In the genomic region with DNA sequence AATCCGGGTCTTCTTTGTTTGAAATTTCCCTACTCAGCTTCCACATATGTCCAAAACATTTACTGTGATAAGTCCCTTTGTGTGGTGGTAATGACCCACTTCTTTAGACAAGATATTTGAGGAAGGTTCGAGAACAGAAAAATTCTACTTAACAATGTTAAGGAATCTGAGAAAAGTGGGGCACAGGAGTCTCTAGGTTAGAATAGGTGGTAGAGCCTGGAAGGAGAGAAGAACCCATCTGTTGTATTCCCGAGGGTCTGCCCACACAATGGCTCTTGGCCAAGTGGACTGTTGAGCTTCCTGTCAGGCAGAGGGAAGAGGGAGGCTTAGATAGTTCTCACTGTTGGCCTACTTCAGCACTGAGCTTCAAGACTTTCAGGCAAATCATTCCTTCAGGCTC, we compare ENCODE assay signal across 19 cellular contexts. TPM values are rescaled to one million over a fixed set of nuclear protein-coding genes. Genes with fewer than 3 reads are reported as not detected.
DNase-seq lines count a peak whose midpoint lies in the region; ATAC-seq, FAIRE-seq and TF ChIP-seq lines count a peak whose summit lies in the region.
"Had no signal": no experiment of that assay in that cellular context is flagged by ENCODE, and none has a peak within 500 bp of the region (broad histone marks: within the 10 kb centered on the region; RNA-seq: fewer than 3 reads in every experiment).

No MANE protein-coding gene starts in this region.

- H2AFZ ChIP-seq in HCT116 (ENCODE audit: low read depth, low read length, poor library complexity, severe bottlenecking) (no peak overlapping the region), astrocyte (ENCODE audit: low read depth, low read length) (peak overlapping the region; percentile 50)
- H2AFZ ChIP-seq: GM23248 had no signal

- peaks cover 17% of the 10 kb centered on the region for H3K36me3 Mint-ChIP-seq in astrocyte (ENCODE audit: low read depth, unreplicated experiment)
- H3K36me3 Mint-ChIP-seq in progenitor cell of endocrine pancreas (ENCODE audit: insufficient read depth): peaks cover 14% of the 10 kb centered on the region
- H3K36me3 Mint-ChIP-seq: IgD-negative memory B cell had no signal

- no peak for FAIRE-seq in astrocyte (lab: Jason Lieb, UNC)

- H3K9ac ChIP-seq in HCT116 (ENCODE audit: low read length) (peak overlapping the region; percentile 26; the same call in 1 of the 2 replicates), astrocyte (ENCODE audit: low read length) (no peak overlapping the region)
- H3K9ac ChIP-seq: GM23248 had no signal

- H3K4me3 Mint-ChIP-seq in astrocyte (ENCODE audit: unreplicated experiment) (peak overlapping the region; percentile 76), progenitor cell of endocrine pancreas (ENCODE audit: low read depth) (peak overlapping the region; percentile 48)
- H3K4me3 Mint-ChIP-seq: activated CD4-positive, alpha-beta T cell treated with anti-CD3 and anti-CD28 coated beads, Interleukin-2, amount 10 ng/mL, durations not matched to agents 7 days and 5 days; activated naive CD8-positive, alpha-beta T cell treated with anti-CD3 and anti-CD28 coated beads, Interleukin-2, amount 10 ng/mL, durations not matched to agents 7 days and 5 days; activated T-cell treated with anti-CD3 and anti-CD28 coated beads, Interleukin-2, amount 50 U/mL, for 24 hours; central memory CD8-positive, alpha-beta T cell; IgD-negative memory B cell had no signal

- H3K27me3 ChIP-seq in HCT116 (ENCODE audit: insufficient read depth, low read length) (no peaks in the 10 kb centered on the region), astrocyte (ENCODE audit: insufficient read depth, low read length) (peaks cover 6% of the 10 kb centered on the region)
- H3K27me3 ChIP-seq: uterus had no signal

- BruUV-seq in HCT116 (replicated peaks; lab: Mats Ljungman, UMichigan): no TSS peak

- no peaks in the 10 kb centered on the region for H4K20me1 ChIP-seq in HCT116 (ENCODE audit: insufficient read depth)
- H4K20me1 ChIP-seq in astrocyte (ENCODE audit: insufficient read depth, low read length): peaks cover 11% of the 10 kb centered on the region

- no peak for TF ChIP-seq RAD21 in HCT116 (IDR thresholded peaks at IDR 0.05; ENCODE audit: low read depth)

- H3K4me1 Mint-ChIP-seq in astrocyte (ENCODE audit: low read depth, unreplicated experiment) (peaks cover 21% of the 10 kb centered on the region), progenitor cell of endocrine pancreas (ENCODE audit: low read depth) (peaks cover 37% of the 10 kb centered on the region)

- H3K4me1 ChIP-seq in HCT116 (ENCODE audit: control insufficient read depth in 1 of 2, insufficient read depth in 2 of 2, low read length in 2 of 2): peaks cover 35 to 46% of the 10 kb centered on the region in 2 experiments
- H3K4me1 ChIP-seq in astrocyte (ENCODE audit: insufficient read depth, low read length): peaks cover 34% of the 10 kb centered on the region
- H3K4me1 ChIP-seq: uterus had no signal

- intact Hi-C loops in HCT116 (cut with micrococcal nuclease): no loop called here

- POLR2A ChIA-PET in HCT116 (lab: Charles Lee): no interaction called here

- H3K4me2 ChIP-seq in HCT116 (ENCODE audit: low read length): peak overlapping the region; percentile 95
- H3K4me2 ChIP-seq in astrocyte (ENCODE audit: low read length): peak overlapping the region; percentile 89

- CTCF ChIA-PET in HCT116 (lab: Charles Lee): no interaction called here

- H3K27ac Mint-ChIP-seq in astrocyte (ENCODE audit: unreplicated experiment): peak overlapping the region; percentile 86
- H3K27ac Mint-ChIP-seq in progenitor cell of endocrine pancreas: peak overlapping the region; percentile 3
- H3K27ac Mint-ChIP-seq: activated CD4-positive, alpha-beta T cell treated with anti-CD3 and anti-CD28 coated beads, Interleukin-2, amount 10 ng/mL, durations not matched to agents 7 days and 5 days; activated naive CD8-positive, alpha-beta T cell treated with anti-CD3 and anti-CD28 coated beads, Interleukin-2, amount 10 ng/mL, durations not matched to agents 7 days and 5 days; activated T-cell treated with anti-CD3 and anti-CD28 coated beads, Interleukin-2, amount 50 U/mL, for 24 hours; IgD-negative memory B cell had no signal

- H3K79me2 ChIP-seq in HCT116 (ENCODE audit: insufficient read depth, low read length) (peaks cover 29% of the 10 kb centered on the region), astrocyte (ENCODE audit: insufficient read depth, low read length) (peaks cover 55% of the 10 kb centered on the region)

- H3K27me3 Mint-ChIP-seq in astrocyte (ENCODE audit: low read depth, unreplicated experiment) (no peaks in the 10 kb centered on the region), progenitor cell of endocrine pancreas (no peaks in the 10 kb centered on the region)

- H3K27ac ChIP-seq in HCT116 (ENCODE audit: low read depth, low read length) (peak overlapping the region; percentile 4; the same call in 1 of the 2 replicates), astrocyte (ENCODE audit: low read depth, low read length) (peak overlapping the region; percentile 2)
- H3K27ac ChIP-seq: GM23248, neutrophil had no signal

- no peak for TF ChIP-seq CTCF in HCT116 (IDR thresholded peaks at IDR 0.05 in 2 of 3, conservative IDR thresholded peaks at IDR 0.05 in 1 of 3; ENCODE audit: borderline replicate concordance in 1 of 3, insufficient read depth in 1 of 3, low read depth in 2 of 3, low read length in 2 of 3)
- TF ChIP-seq CTCF in astrocyte (IDR thresholded peaks at IDR 0.05; ENCODE audit: insufficient read depth, low read depth, low read length): no peak
- no peak for TF ChIP-seq CTCF in progenitor cell of endocrine pancreas (IDR thresholded peaks at IDR 0.05; ENCODE audit: unreplicated experiment)

- peaks cover 3% of the 10 kb centered on the region for H3K9me3 Mint-ChIP-seq in astrocyte (ENCODE audit: unreplicated experiment)
- no peaks in the 10 kb centered on the region for H3K9me3 Mint-ChIP-seq in progenitor cell of endocrine pancreas (ENCODE audit: low read depth)
- H3K9me3 Mint-ChIP-seq: activated CD4-positive, alpha-beta T cell treated with anti-CD3 and anti-CD28 coated beads, Interleukin-2, amount 10 ng/mL, durations not matched to agents 7 days and 5 days; activated T-cell treated with anti-CD3 and anti-CD28 coated beads, Interleukin-2, amount 50 U/mL, for 24 hours; central memory CD8-positive, alpha-beta T cell had no signal

- H3K36me3 ChIP-seq in HCT116 (ENCODE audit: control insufficient read depth in 1 of 2, insufficient read depth in 2 of 2, low read length in 2 of 2) (0 out of 4 replicates have a peak, but pooled peaks cover 2 to 5% of the 10 kb centered on the region in 2 experiments), astrocyte (ENCODE audit: insufficient read depth, low read length) (peaks cover 3% of the 10 kb centered on the region)
- H3K36me3 ChIP-seq: neutrophil, uterus had no signal

- no peak for TF ChIP-seq POLR2A in HCT116 (IDR thresholded peaks at IDR 0.05; ENCODE audit: borderline replicate concordance, extremely low read depth, insufficient read depth, insufficient read length)

- ATAC-seq in HCT116 (no peak), GM21786 (IDR thresholded peaks at IDR 0.05; ENCODE audit: unreplicated experiment) (no peak)

- no peaks in the 10 kb centered on the region for H3K9me3 ChIP-seq in HCT116 (ENCODE audit: control insufficient read depth in 1 of 2, insufficient read depth in 1 of 2, low read depth in 1 of 2, low read length in 2 of 2)
- no peaks in the 10 kb centered on the region for H3K9me3 ChIP-seq in astrocyte (ENCODE audit: insufficient read depth, low read depth, low read length)
- H3K9me3 ChIP-seq in iPS-18c (ENCODE audit: control insufficient read depth, insufficient read depth, low read length): no peaks in the 10 kb centered on the region
- H3K9me3 ChIP-seq: neutrophil, uterus had no signal

- H3K9me2 ChIP-seq in HCT116 (ENCODE audit: insufficient read depth): no peaks in the 10 kb centered on the region

- RAD21 ChIA-PET in HCT116 (lab: Charles Lee; ENCODE audit: low non-redundant PET in 1 of 2, low total read pairs in 2 of 2, uncharacterized antibody in 2 of 2, unreplicated experiment in 2 of 2): no interaction called here

- DNase-seq in HCT116 (ENCODE audit: low read depth, low spot score) (no peak), astrocyte (ENCODE audit: low read depth) (no peak), progenitor cell of endocrine pancreas (ENCODE audit: low spot score, unreplicated experiment) (no peak), NCI-H2196 treated with DMSO at 0.1 percent for 48 hours (lab: John Stamatoyannopoulos, UW; ENCODE audit: unreplicated experiment) (no peak), SHP77 treated with DMSO at 0.1 percent for 48 hours (lab: John Stamatoyannopoulos, UW) (no peak)
- no peak for DNase-seq in activated CD4-positive, CD25-positive, alpha-beta regulatory T cell treated with anti-CD3 and anti-CD28 coated beads, Interleukin-2, amount 50 U/mL, for 72 hours
- DNase-seq: activated CD4-positive, alpha-beta T cell treated with anti-CD3 and anti-CD28 coated beads, Interleukin-2, amount 10 ng/mL, durations not matched to agents 7 days and 5 days; activated naive CD8-positive, alpha-beta T cell treated with anti-CD3 and anti-CD28 coated beads, Interleukin-2, amount 10 ng/mL, durations not matched to agents 7 days and 5 days; activated T-cell treated with anti-CD3 and anti-CD28 coated beads, Interleukin-2, amount 50 U/mL, for 24 hours; erythroblast; GM23248; NK-92 treated with Interleukin-12 subunit alpha and Interleukin-12 subunit beta, amount 100 ng/mL, for 24 hours; stimulated activated CD4-positive, alpha-beta T cell treated with anti-CD3 and anti-CD28 coated beads, Interleukin-4, amount 100 ng/mL, for 4 hours had no signal

- peak overlapping the region; percentile 5 to 42; a peak in 2 of 4 replicates for H3K4me3 ChIP-seq in HCT116 (replicated peaks in 1 of 2; ENCODE audit: low read depth in 1 of 2, low read length in 2 of 2)
- no peak overlapping the region for H3K4me3 ChIP-seq in astrocyte (ENCODE audit: insufficient read depth, low read depth, low read length)
- H3K4me3 ChIP-seq in iPS-18c (ENCODE audit: insufficient read depth, low read depth, low read length): peak overlapping the region; percentile 16; the same call in 1 of the 2 replicates
- H3K4me3 ChIP-seq: GM23248 had no signal

TF ChIP-seq in HCT116, 20 proteins besides CTCF, POLR2A, EP300 and RAD21 (continues in another document):
- TF ChIP-seq SIN3A (IDR thresholded peaks at IDR 0.05; ENCODE audit: low read depth) (0 out of 2 replicates have a peak, but pooled peaks have one; percentile 17), SRF (IDR thresholded peaks at IDR 0.05; ENCODE audit: low read depth) (no peak), EZH2 (IDR thresholded peaks at IDR 0.05) (no peak), CEBPB (IDR thresholded peaks at IDR 0.05; ENCODE audit: low read depth) (no peak)
- TF ChIP-seq, protein P1, sequence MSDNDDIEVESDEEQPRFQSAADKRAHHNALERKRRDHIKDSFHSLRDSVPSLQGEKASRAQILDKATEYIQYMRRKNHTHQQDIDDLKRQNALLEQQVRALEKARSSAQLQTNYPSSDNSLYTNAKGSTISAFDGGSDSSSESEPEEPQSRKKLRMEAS (IDR thresholded peaks at IDR 0.05): no peak

RNA-seq across cellular contexts. Expression of a gene that starts 4.3 kb away (rescaled TPM):
- total RNA-seq in HCT116 (2021; ENCODE audit: unreplicated experiment): 143 TPM
- 167 and 179 TPM in 2 replicates for polyA plus RNA-seq in HCT116 (2012)
- 944 and 1,071 TPM in 2 replicates for total RNA-seq in astrocyte
- total RNA-seq in progenitor cell of endocrine pancreas: 249 and 274 TPM in 2 replicates
- polyA plus RNA-seq: IgD-negative memory B cell had no signal

RNA-seq across cellular contexts. Expression of a gene that starts 57.9 kb away (rescaled TPM):
- total RNA-seq in HCT116 (2021; ENCODE audit: unreplicated experiment) (3.9 TPM), astrocyte (422 and 452 TPM in 2 replicates), progenitor cell of endocrine pancreas (73.9 and 75.3 TPM in 2 replicates)
- 0.01 TPM in 2 replicates for polyA plus RNA-seq in HCT116 (2012)
- total RNA-seq: activated CD4-positive, alpha-beta T cell treated with anti-CD3 and anti-CD28 coated beads, Interleukin-2, amount 10 ng/mL, durations not matched to agents 7 days and 5 days had no signal
- polyA plus RNA-seq: IgD-negative memory B cell had no signal

Comparison
In these comparisons a context has a peak if more than half of its experiments do, and no peak if none do; other contexts are left out.
1. RNA of a gene that starts 57.9 kb away (total RNA-seq): 422 to 452 TPM in astrocyte and 73.9 to 75.3 TPM in progenitor cell of endocrine pancreas; 3.9 TPM in HCT116 (single experiment); every median in the first group is over 10 times any median in the second.